Comparison of ENCODE assay signal across 28 cellular contexts in genomic region chr9:134887686-134888602, GRCh38. TPM values are rescaled to one million over a fixed set of nuclear protein-coding genes. Genes with fewer than 3 reads are reported as not detected.
DNase-seq lines count a peak whose midpoint lies in the region; ATAC-seq and TF ChIP-seq lines count a peak whose summit lies in the region.
"Had no signal": no experiment of that assay in that cellular context is flagged by ENCODE, and none has a peak within 500 bp of the region (broad histone marks: within the 10 kb centered on the region; RNA-seq: fewer than 3 reads in every experiment).

No MANE protein-coding gene starts in this region.

- TF ChIP-seq POLR2A in NB4 (IDR thresholded peaks at IDR 0.05; ENCODE audit: extremely low read depth, insufficient read length) (no peak), esophagus muscularis mucosa (IDR thresholded peaks at IDR 0.05; ENCODE audit: low read depth) (no peak), stomach (IDR thresholded peaks at IDR 0.05) (no peak)

- no peaks in the 10 kb centered on the region for H3K9me3 ChIP-seq in esophagus muscularis mucosa
- no peaks in the 10 kb centered on the region for H3K9me3 ChIP-seq in stomach
- H3K9me3 ChIP-seq in mucosa of descending colon, result no peaks in the 10 kb centered on the region
- H3K9me3 ChIP-seq: BE2C, pancreas had no signal

- ATAC-seq in HG02870 (IDR thresholded peaks at IDR 0.05; ENCODE audit: unreplicated experiment) (no peak), HG02642 (IDR thresholded peaks at IDR 0.05; ENCODE audit: poor library complexity, unreplicated experiment) (no peak), mucosa of descending colon (no peak)
- ATAC-seq: left ventricle myocardium superior; natural killer cell treated with Interleukin-12 subunit alpha and Interleukin-12 subunit beta and Interleukin-15 and Interleukin-18, amount 100 ng/mL, for 72 hours; pancreas had no signal

- H3K27me3 ChIP-seq in esophagus muscularis mucosa (peaks cover 0 to 36% (median 0%) of the 10 kb centered on the region in 4 donors), stomach (peaks cover 0 to 57% (median 4%) of the 10 kb centered on the region in 3 donors)
- H3K27me3 ChIP-seq: BE2C, pancreas had no signal

- peaks cover 0 to 5% (median 0%) of the 10 kb centered on the region in 4 donors for H3K4me1 ChIP-seq in esophagus muscularis mucosa
- no peaks in the 10 kb centered on the region for H3K4me1 ChIP-seq in stomach
- no peaks in the 10 kb centered on the region for H3K4me1 ChIP-seq in mucosa of descending colon (ENCODE audit: low read depth)
- H3K4me1 ChIP-seq: BE2C, pancreas had no signal

- H3K4me3 ChIP-seq in NB4 (ENCODE audit: low read depth, low read length) (no peak overlapping the region), esophagus muscularis mucosa (no peak overlapping the region), stomach (no peak overlapping the region), mucosa of descending colon (no peak overlapping the region)
- H3K4me3 ChIP-seq: pancreas, SK-N-MC had no signal

- intact Hi-C loops in esophagus muscularis mucosa (cut with DNase I), result no loop called here
- intact Hi-C loops in stomach (cut with DNase I; ENCODE audit: low total_unique reads), result no loop called here
- intact Hi-C loops in mucosa of descending colon (cut with DNase I, micrococcal nuclease), result no loop called here

- WGBS in esophagus muscularis mucosa, result 90% methylated on average over 24 of the region's 27 CpGs
- 67 to 77% (median 73%) methylated on average over 23 to 27 of the region's 27 CpGs for WGBS in stomach, 5 donors

- H3K27ac ChIP-seq in esophagus muscularis mucosa (replicated peaks in 1 of 4), result no peak overlapping the region
- no peak overlapping the region for H3K27ac ChIP-seq in stomach
- H3K27ac ChIP-seq: HL-60, KMS-11, pancreas, RWPE1, SK-N-MC had no signal

- TF ChIP-seq CTCF in NB4 (IDR thresholded peaks at IDR 0.05; ENCODE audit: low read depth, low read length) (no peak), esophagus muscularis mucosa (IDR thresholded peaks at IDR 0.05) (no peak), stomach (IDR thresholded peaks at IDR 0.05) (no peak), mucosa of descending colon (IDR thresholded peaks at IDR 0.05) (no peak)

- H3K36me3 ChIP-seq in esophagus muscularis mucosa, result no peaks in the 10 kb centered on the region
- H3K36me3 ChIP-seq in stomach, result no peaks in the 10 kb centered on the region
- no peaks in the 10 kb centered on the region for H3K36me3 ChIP-seq in mucosa of descending colon (ENCODE audit: low read depth)
- H3K36me3 ChIP-seq: BE2C, pancreas had no signal

- DNase-seq in activated CD8-positive, alpha-beta memory T cell treated with anti-CD3 and anti-CD28 coated beads, Interleukin-2, amount 50 U/mL, for 48 hours, result peak; percentile 36
- DNase-seq in activated CD8-positive, alpha-beta memory T cell treated with anti-CD3 and anti-CD28 coated beads, Interleukin-2, amount 50 U/mL, for 4 hours, result no peak
- DNase-seq in NB4 (ENCODE audit: low read depth), result peak; percentile 90
- DNase-seq in esophagus muscularis mucosa (ENCODE audit: extremely low spot score), result peak; percentile 85
- peak; percentile 19 for DNase-seq in stomach
- DNase-seq in mucosa of descending colon, result no peak
- DNase-seq: activated CD4-positive, alpha-beta T cell treated with anti-CD3 and anti-CD28 coated beads, Interleukin-2, amount 50 U/mL, for 1 hour; activated gamma-delta T cell treated with Interleukin-2 at 50 U/mL for 16 hours; BE2C; central memory CD4-positive, alpha-beta T cell; COR-L47; DMS79 treated with DMSO at 0.1 percent for 48 hours; left ventricle myocardium superior; NCI-H1436; NCI-H2081 treated with DMSO at 0.1 percent for 48 hours; NCI-H748 treated with DMSO at 0.1 percent for 48 hours; pancreas; T-helper 2 cell; trophoblast cell had no signal

- TF ChIP-seq EP300 in esophagus muscularis mucosa (IDR thresholded peaks at IDR 0.05) (no peak), stomach (IDR thresholded peaks at IDR 0.05) (no peak)

RNA-seq across cellular contexts. Expression of gene FCN2, which starts 7.3 kb away (rescaled TPM):
- total RNA-seq in esophagus muscularis mucosa (not detected), stomach (not detected), mucosa of descending colon (not detected)
- polyA plus RNA-seq in stomach, result under 1 TPM in 1 of 3 donors, not detected in 2; 0.13 TPM
- total RNA-seq: dermis microvascular lymphatic vessel endothelial cell; left ventricle myocardium superior; mononuclear cell; natural killer cell treated with Interleukin-12 subunit alpha and Interleukin-12 subunit beta and Interleukin-15 and Interleukin-18, amount 100 ng/mL, for 72 hours had no signal

RNA-seq across cellular contexts. Expression of gene FCN1, which starts 29.8 kb away (rescaled TPM):
- total RNA-seq in esophagus muscularis mucosa (10 to 100 TPM in 1 of 4 donors, 1 to 10 TPM in 3; 1.3 to 26.0 (median 1.8) TPM), stomach (1 to 10 TPM in 1 of 5 donors, not detected in 4; 2.8 TPM), mucosa of descending colon (1 to 10 TPM in 2 of 3 donors, under 1 TPM in 1; 0.46 to 6.0 (median 3.3) TPM)
- polyA plus RNA-seq in stomach, result 1 to 10 TPM in 2 of 3 donors, under 1 TPM in 1; 0.38 to 2.1 (median 1.2) TPM
- total RNA-seq: dermis microvascular lymphatic vessel endothelial cell; natural killer cell treated with Interleukin-12 subunit alpha and Interleukin-12 subunit beta and Interleukin-15 and Interleukin-18, amount 100 ng/mL, for 72 hours had no signal

Comparison
In these comparisons a context has a peak if more than half of its experiments do, and no peak if none do; other contexts are left out.
1. DNase-seq: peak in activated CD8-positive, alpha-beta memory T cell treated with anti-CD3 and anti-CD28 coated beads, Interleukin-2, amount 50 U/mL, for 48 hours (single experiment), NB4 (single experiment), esophagus muscularis mucosa (single experiment) and stomach (single experiment); none in activated CD8-positive, alpha-beta memory T cell treated with anti-CD3 and anti-CD28 coated beads, Interleukin-2, amount 50 U/mL, for 4 hours (single experiment) and mucosa of descending colon (0 of 3).